ENCODE assay signal across 21 cellular contexts in genomic region chr1:18998016-18998724, GRCh38. TPM values are rescaled to one million over a fixed set of nuclear protein-coding genes. Genes with fewer than 3 reads are reported as not detected.
DNase-seq lines count a peak whose midpoint lies in the region; ATAC-seq and TF ChIP-seq lines count a peak whose summit lies in the region.
"Had no signal": no experiment of that assay in that cellular context is flagged by ENCODE, and none has a peak within 500 bp of the region (broad histone marks: within the 10 kb centered on the region; RNA-seq: fewer than 3 reads in every experiment).

No MANE protein-coding gene starts in this region.

- H3K4me1 Mint-ChIP-seq in neural crest cell: peaks cover 14% of the 10 kb centered on the region
- H3K4me1 Mint-ChIP-seq: stimulated activated memory B cell treated with anti-CD40 and anti-IgM and Interleukin-4, amounts not matched to agents 10 μg/mL and 1 μg/mL and 100 μg/mL, for 72 hours had no signal

- H3K9me3 Mint-ChIP-seq in neural crest cell: peaks cover 18% of the 10 kb centered on the region
- peaks cover 11 to 34% of the 10 kb centered on the region in 2 donors for H3K9me3 Mint-ChIP-seq in activated naive CD4-positive, alpha-beta T cell treated with anti-CD3 and anti-CD28 coated beads, Interleukin-2, amount 50 U/mL, for 72 hours

- ATAC-seq in activated naive CD4-positive, alpha-beta T cell treated with anti-CD3 and anti-CD28 coated beads, Interleukin-2, amount 50 U/mL, for 72 hours: no peak
- no peak for ATAC-seq in GM18505 (IDR thresholded peaks at IDR 0.05; ENCODE audit: unreplicated experiment)
- ATAC-seq: stimulated activated memory B cell treated with anti-CD40 and anti-IgM and Interleukin-4, amounts not matched to agents 10 μg/mL and 1 μg/mL and 100 μg/mL, for 72 hours had no signal

- peak; percentile 25 for DNase-seq in SIG-M5 treated with dmso at 0.1 percent for 504 hours (lab: John Stamatoyannopoulos, UW; ENCODE audit: unreplicated experiment)
- no peak for DNase-seq in SIG-M5 (lab: John Stamatoyannopoulos, UW)
- DNase-seq in neural crest cell (ENCODE audit: low read depth, low spot score): no peak
- no peak for DNase-seq in activated naive CD4-positive, alpha-beta T cell treated with anti-CD3 and anti-CD28 coated beads, Interleukin-2, amount 50 U/mL, for 72 hours (ENCODE audit: low spot score in 2 of 2)
- DNase-seq in NCI-H1092 treated with DMSO at 0.1 percent for 48 hours (lab: John Stamatoyannopoulos, UW): no peak
- DNase-seq in GM19240 (ENCODE audit: insufficient read length, low spot score): no peak
- DNase-seq: 8988T; activated gamma-delta T cell treated with Interleukin-2 at 50 U/mL for 16 hours; brain microvascular endothelial cell; CD4-positive, CD25-positive, alpha-beta regulatory T cell; DMS79 treated with DMSO at 0.1 percent for 48 hours; HCEC 1CT; immature natural killer cell; KG1; NCI-H1436; NCI-H446; small intestine; SW 1271 had no signal

- peak overlapping the region; percentile 20 for H3K27ac Mint-ChIP-seq in neural crest cell (ENCODE audit: unreplicated experiment)
- no peak overlapping the region for H3K27ac Mint-ChIP-seq in activated naive CD4-positive, alpha-beta T cell treated with anti-CD3 and anti-CD28 coated beads, Interleukin-2, amount 50 U/mL, for 72 hours
- H3K27ac Mint-ChIP-seq: CD4-positive, CD25-positive, alpha-beta regulatory T cell; immature natural killer cell; stimulated activated memory B cell treated with anti-CD40 and anti-IgM and Interleukin-4, amounts not matched to agents 10 μg/mL and 1 μg/mL and 100 μg/mL, for 72 hours had no signal

- peak overlapping the region; percentile 70 for H3K27ac ChIP-seq in cingulate gyrus (ENCODE audit: low read depth, low read length)
- H3K27ac ChIP-seq: brain microvascular endothelial cell had no signal

- no peak for TF ChIP-seq POLR2A in GM18505 (IDR thresholded peaks at IDR 0.05; ENCODE audit: borderline replicate concordance, extremely low read depth, insufficient read depth, insufficient read length)

- H3K27me3 Mint-ChIP-seq in neural crest cell (ENCODE audit: low read depth): no peaks in the 10 kb centered on the region

- no peak for TF ChIP-seq CTCF in neural crest cell (conservative IDR thresholded peaks at IDR 0.05)

- peaks cover 11% of the 10 kb centered on the region for H3K36me3 Mint-ChIP-seq in neural crest cell (ENCODE audit: low read depth)
- H3K36me3 Mint-ChIP-seq in activated naive CD4-positive, alpha-beta T cell treated with anti-CD3 and anti-CD28 coated beads, Interleukin-2, amount 50 U/mL, for 72 hours: peaks cover 13 to 34% of the 10 kb centered on the region in 2 donors
- H3K36me3 Mint-ChIP-seq: CD4-positive, CD25-positive, alpha-beta regulatory T cell; stimulated activated memory B cell treated with anti-CD40 and anti-IgM and Interleukin-4, amounts not matched to agents 10 μg/mL and 1 μg/mL and 100 μg/mL, for 72 hours had no signal

- no peak overlapping the region for H3K4me3 Mint-ChIP-seq in neural crest cell
- H3K4me3 Mint-ChIP-seq: CD4-positive, CD25-positive, alpha-beta regulatory T cell; immature natural killer cell; stimulated activated memory B cell treated with anti-CD40 and anti-IgM and Interleukin-4, amounts not matched to agents 10 μg/mL and 1 μg/mL and 100 μg/mL, for 72 hours had no signal

RNA-seq across cellular contexts. Expression of gene IFFO2, which starts 41.7 kb away (rescaled TPM):
- 9.8 and 9.9 TPM in 2 replicates for total RNA-seq in neural crest cell
- 10 to 100 TPM; 27.3 to 41.7 TPM for total RNA-seq in activated naive CD4-positive, alpha-beta T cell treated with anti-CD3 and anti-CD28 coated beads, Interleukin-2, amount 50 U/mL, for 72 hours
